In the genomic region with DNA sequence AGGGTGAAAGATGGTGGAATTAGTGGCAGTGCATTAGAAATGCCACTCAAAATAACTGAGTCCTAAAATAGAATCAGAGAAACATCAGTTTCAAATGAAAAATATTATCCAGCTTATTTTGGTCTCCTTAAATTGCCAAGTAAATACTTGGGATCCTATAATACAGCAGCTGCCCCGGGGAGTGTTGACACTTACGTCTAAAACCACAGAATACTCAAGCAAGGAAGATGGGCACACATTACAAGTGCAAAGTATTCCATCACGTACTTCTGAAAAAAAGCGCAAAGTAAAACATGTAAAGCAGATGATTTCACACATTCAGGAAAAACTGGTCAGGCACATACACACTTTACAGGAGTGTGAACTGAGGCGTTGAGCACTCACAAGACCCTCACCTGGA, we compare ENCODE assay signal across 17 cellular contexts. TPM values are rescaled to one million over a fixed set of nuclear protein-coding genes. Genes with fewer than 3 reads are reported as not detected.
DNase-seq lines count a peak whose midpoint lies in the region; ATAC-seq and TF ChIP-seq lines count a peak whose summit lies in the region.
"Had no signal": no experiment of that assay in that cellular context is flagged by ENCODE, and none has a peak within 500 bp of the region (broad histone marks: within the 10 kb centered on the region; RNA-seq: fewer than 3 reads in every experiment).

No MANE protein-coding gene starts in this region.

- TF ChIP-seq CTCF in chondrocyte (IDR thresholded peaks at IDR 0.05) (no peak), osteocyte (IDR thresholded peaks at IDR 0.05) (no peak)

- ATAC-seq in GM21529 (IDR thresholded peaks at IDR 0.05; ENCODE audit: unreplicated experiment) = no peak
- ATAC-seq: T-helper 17 cell had no signal

- H3K27ac Mint-ChIP-seq in chondrocyte (ENCODE audit: unreplicated experiment) (peak overlapping the region; percentile 3), osteocyte (ENCODE audit: unreplicated experiment) (peak overlapping the region; percentile 45)
- H3K27ac Mint-ChIP-seq: CD14-positive monocyte, IgD-negative memory B cell, T-helper 17 cell had no signal

- H3K9me3 Mint-ChIP-seq in chondrocyte (ENCODE audit: low read depth) (no peaks in the 10 kb centered on the region), osteocyte (ENCODE audit: unreplicated experiment) (no peaks in the 10 kb centered on the region)
- H3K9me3 Mint-ChIP-seq: CD14-positive monocyte, IgD-negative memory B cell had no signal

- no peaks in the 10 kb centered on the region for H3K36me3 Mint-ChIP-seq in chondrocyte (ENCODE audit: low read depth)
- no peaks in the 10 kb centered on the region for H3K36me3 Mint-ChIP-seq in osteocyte (ENCODE audit: unreplicated experiment)
- H3K36me3 Mint-ChIP-seq: CD14-positive monocyte, IgD-negative memory B cell had no signal

- H3K27me3 Mint-ChIP-seq in chondrocyte (ENCODE audit: low read depth) (no peaks in the 10 kb centered on the region), osteocyte (ENCODE audit: unreplicated experiment) (no peaks in the 10 kb centered on the region)

- DNase-seq in NCI-H146 (lab: John Stamatoyannopoulos, UW) (peak; percentile 13), NCI-H146 treated with DMSO at 0.1 percent for 48 hours (lab: John Stamatoyannopoulos, UW; ENCODE audit: unreplicated experiment) (no peak), DMS53 (lab: John Stamatoyannopoulos, UW) (peak; percentile 72), chondrocyte (ENCODE audit: low spot score) (no peak), osteocyte (ENCODE audit: extremely low spot score, unreplicated experiment) (no peak)
- no peak for DNase-seq in activated T-cell treated with anti-CD3 and anti-CD28 coated beads, Interleukin-2, amount 50 U/mL, for 48 hours
- DNase-seq: EL, GF-D8, MV-4-11, NCI-H1105 treated with DMSO at 0.1 percent for 48 hours, NCI-H2081, NCI-H524, Right ventricle myocardium superior, T-helper 17 cell had no signal

- no peak overlapping the region for H3K4me3 Mint-ChIP-seq in chondrocyte (ENCODE audit: unreplicated experiment)
- H3K4me3 Mint-ChIP-seq in osteocyte (ENCODE audit: unreplicated experiment) = no peak overlapping the region
- H3K4me3 Mint-ChIP-seq: CD14-positive monocyte, IgD-negative memory B cell, T-helper 17 cell had no signal

- H3K4me1 Mint-ChIP-seq in chondrocyte (ENCODE audit: low read depth) = peaks cover 46% of the 10 kb centered on the region
- peaks cover 46% of the 10 kb centered on the region for H3K4me1 Mint-ChIP-seq in osteocyte (ENCODE audit: unreplicated experiment)

RNA-seq across cellular contexts. Expression of gene ARHGEF37, which starts 2.4 kb away (rescaled TPM):
- total RNA-seq in chondrocyte (5.8 to 16.8 TPM (median 6.0 TPM) in 3 replicates), osteocyte (8.9 and 10.5 TPM in 2 replicates)

RNA-seq across cellular contexts. Expression of gene CSNK1A1, which starts 27.7 kb away (rescaled TPM):
- total RNA-seq in chondrocyte (214 to 227 TPM (median 224 TPM) in 3 replicates), osteocyte (278 and 282 TPM in 2 replicates)

Comparison
In these comparisons a context has a peak if more than half of its experiments do, and no peak if none do; other contexts are left out.
1. DNase-seq: peak in NCI-H146 (single experiment) and DMS53 (single experiment); none in NCI-H146 treated with DMSO at 0.1 percent for 48 hours (single experiment), chondrocyte (single experiment), osteocyte (single experiment) and activated T-cell treated with anti-CD3 and anti-CD28 coated beads, Interleukin-2, amount 50 U/mL, for 48 hours (0 of 2).